1 cellular context compared by ENCODE assay signal in the genomic region with DNA sequence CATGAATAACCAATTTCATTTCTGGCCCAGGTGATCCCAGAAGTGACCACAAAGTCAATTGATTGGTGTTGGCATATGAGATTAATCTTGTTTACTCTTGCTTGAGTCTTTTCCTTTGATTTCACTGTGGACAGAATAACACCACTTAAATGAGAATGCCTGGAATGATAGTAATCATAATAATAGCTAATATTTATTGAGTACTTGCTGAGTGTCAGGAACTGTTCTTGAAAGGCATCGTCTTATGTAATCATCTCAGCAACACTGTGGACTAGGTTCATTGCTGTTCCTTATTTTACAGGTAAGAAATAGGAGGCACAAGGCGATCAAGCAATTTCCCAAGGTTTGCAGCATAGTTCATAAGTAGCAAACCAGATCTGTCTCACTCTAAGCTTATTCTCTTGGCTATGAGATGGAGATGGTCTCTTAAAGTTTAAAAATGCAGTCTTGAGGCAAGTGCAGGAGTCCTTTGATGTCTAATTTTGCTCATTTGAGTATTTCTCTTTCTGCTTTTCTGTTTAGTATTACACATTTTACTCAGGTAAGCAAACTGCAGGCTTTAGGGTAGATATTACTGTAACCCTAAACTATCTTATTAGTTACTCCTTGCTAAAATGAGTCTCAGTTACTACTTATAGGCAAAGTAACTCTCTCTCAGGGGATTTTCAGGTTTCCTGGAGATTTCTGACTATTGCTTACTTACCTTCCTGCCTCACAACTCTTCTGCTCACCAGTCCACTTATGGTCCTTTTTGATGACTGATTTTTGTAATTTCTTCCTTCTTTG.
TF ChIP-seq lines count a peak whose summit lies in the region.

No MANE protein-coding gene starts in this region.

TF ChIP-seq in HepG2, 621 proteins besides CTCF, POLR2A, EP300 and RAD21 (continued from another document and continues in another):
- TF ChIP-seq, protein P1, sequence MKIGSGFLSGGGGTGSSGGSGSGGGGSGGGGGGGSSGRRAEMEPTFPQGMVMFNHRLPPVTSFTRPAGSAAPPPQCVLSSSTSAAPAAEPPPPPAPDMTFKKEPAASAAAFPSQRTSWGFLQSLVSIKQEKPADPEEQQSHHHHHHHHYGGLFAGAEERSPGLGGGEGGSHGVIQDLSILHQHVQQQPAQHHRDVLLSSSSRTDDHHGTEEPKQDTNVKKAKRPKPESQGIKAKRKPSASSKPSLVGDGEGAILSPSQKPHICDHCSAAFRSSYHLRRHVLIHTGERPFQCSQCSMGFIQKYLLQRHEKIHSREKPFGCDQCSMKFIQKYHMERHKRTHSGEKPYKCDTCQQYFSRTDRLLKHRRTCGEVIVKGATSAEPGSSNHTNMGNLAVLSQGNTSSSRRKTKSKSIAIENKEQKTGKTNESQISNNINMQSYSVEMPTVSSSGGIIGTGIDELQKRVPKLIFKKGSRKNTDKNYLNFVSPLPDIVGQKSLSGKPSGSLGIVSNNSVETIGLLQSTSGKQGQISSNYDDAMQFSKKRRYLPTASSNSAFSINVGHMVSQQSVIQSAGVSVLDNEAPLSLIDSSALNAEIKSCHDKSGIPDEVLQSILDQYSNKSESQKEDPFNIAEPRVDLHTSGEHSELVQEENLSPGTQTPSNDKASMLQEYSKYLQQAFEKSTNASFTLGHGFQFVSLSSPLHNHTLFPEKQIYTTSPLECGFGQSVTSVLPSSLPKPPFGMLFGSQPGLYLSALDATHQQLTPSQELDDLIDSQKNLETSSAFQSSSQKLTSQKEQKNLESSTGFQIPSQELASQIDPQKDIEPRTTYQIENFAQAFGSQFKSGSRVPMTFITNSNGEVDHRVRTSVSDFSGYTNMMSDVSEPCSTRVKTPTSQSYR (CRISPR knock-in tag; IDR thresholded peaks at IDR 0.05; ENCODE audit: borderline replicate concordance), result peak; percentile 34; the same call in 1 of the 2 replicates
- TF ChIP-seq, protein P2, sequence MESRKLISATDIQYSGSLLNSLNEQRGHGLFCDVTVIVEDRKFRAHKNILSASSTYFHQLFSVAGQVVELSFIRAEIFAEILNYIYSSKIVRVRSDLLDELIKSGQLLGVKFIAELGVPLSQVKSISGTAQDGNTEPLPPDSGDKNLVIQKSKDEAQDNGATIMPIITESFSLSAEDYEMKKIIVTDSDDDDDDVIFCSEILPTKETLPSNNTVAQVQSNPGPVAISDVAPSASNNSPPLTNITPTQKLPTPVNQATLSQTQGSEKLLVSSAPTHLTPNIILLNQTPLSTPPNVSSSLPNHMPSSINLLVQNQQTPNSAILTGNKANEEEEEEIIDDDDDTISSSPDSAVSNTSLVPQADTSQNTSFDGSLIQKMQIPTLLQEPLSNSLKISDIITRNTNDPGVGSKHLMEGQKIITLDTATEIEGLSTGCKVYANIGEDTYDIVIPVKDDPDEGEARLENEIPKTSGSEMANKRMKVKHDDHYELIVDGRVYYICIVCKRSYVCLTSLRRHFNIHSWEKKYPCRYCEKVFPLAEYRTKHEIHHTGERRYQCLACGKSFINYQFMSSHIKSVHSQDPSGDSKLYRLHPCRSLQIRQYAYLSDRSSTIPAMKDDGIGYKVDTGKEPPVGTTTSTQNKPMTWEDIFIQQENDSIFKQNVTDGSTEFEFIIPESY (CRISPR knock-in tag; IDR thresholded peaks at IDR 0.05), result no peak
- TF ChIP-seq AHR (CRISPR knock-in tag; IDR thresholded peaks at IDR 0.05) (no peak), ZNF225 (CRISPR knock-in tag; IDR thresholded peaks at IDR 0.05) (no peak), MEF2D (CRISPR knock-in tag; IDR thresholded peaks at IDR 0.05) (peak; percentile 81), MTA3 (CRISPR knock-in tag; IDR thresholded peaks at IDR 0.05) (no peak), HMGA1 (CRISPR knock-in tag; conservative IDR thresholded peaks at IDR 0.05) (no peak), ZNF850 (CRISPR knock-in tag; conservative IDR thresholded peaks at IDR 0.05) (no peak), MYC (CRISPR knock-in tag; IDR thresholded peaks at IDR 0.05; ENCODE audit: borderline replicate concordance) (no peak), SRSF4 (IDR thresholded peaks at IDR 0.05; ENCODE audit: low read depth, low read length, poor library complexity, severe bottlenecking) (no peak), SNAPC2 (CRISPR knock-in tag; IDR thresholded peaks at IDR 0.05) (no peak), SP4 (CRISPR knock-in tag; IDR thresholded peaks at IDR 0.05) (no peak), NR2F6 (IDR thresholded peaks at IDR 0.05) (peak; percentile 82), NR2F6 (CRISPR knock-in tag; IDR thresholded peaks at IDR 0.05) (peak; percentile 72), ZFY (CRISPR knock-in tag; IDR thresholded peaks at IDR 0.05) (no peak), MBNL3 (CRISPR knock-in tag; conservative IDR thresholded peaks at IDR 0.05) (no peak), POLR2G (IDR thresholded peaks at IDR 0.05; ENCODE audit: low read depth, low read length) (no peak), ZNF776 (CRISPR knock-in tag; IDR thresholded peaks at IDR 0.05) (no peak), TAF1 (CRISPR knock-in tag; IDR thresholded peaks at IDR 0.05) (no peak), POLR2AphosphoS5 (IDR thresholded peaks at IDR 0.05; ENCODE audit: low read depth, low read length) (no peak), POLR2AphosphoS2 (IDR thresholded peaks at IDR 0.05; ENCODE audit: low read depth, low read length) (no peak), ZNF781 (CRISPR knock-in tag; IDR thresholded peaks at IDR 0.05; ENCODE audit: borderline replicate concordance, not compliant biosample characterization) (no peak), ZFP37 (CRISPR knock-in tag; IDR thresholded peaks at IDR 0.05; ENCODE audit: borderline replicate concordance) (no peak), ZNF839 (CRISPR knock-in tag; IDR thresholded peaks at IDR 0.05; ENCODE audit: borderline replicate concordance) (no peak)
- TF ChIP-seq, protein P3, sequence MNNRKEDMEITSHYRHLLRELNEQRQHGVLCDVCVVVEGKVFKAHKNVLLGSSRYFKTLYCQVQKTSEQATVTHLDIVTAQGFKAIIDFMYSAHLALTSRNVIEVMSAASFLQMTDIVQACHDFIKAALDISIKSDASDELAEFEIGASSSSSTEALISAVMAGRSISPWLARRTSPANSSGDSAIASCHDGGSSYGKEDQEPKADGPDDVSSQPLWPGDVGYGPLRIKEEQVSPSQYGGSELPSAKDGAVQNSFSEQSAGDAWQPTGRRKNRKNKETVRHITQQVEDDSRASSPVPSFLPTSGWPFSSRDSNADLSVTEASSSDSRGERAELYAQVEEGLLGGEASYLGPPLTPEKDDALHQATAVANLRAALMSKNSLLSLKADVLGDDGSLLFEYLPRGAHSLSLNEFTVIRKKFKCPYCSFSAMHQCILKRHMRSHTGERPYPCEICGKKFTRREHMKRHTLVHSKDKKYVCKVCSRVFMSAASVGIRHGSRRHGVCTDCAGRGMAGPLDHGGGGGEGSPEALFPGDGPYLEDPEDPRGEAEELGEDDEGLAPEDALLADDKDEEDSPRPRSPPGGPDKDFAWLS (CRISPR knock-in tag; IDR thresholded peaks at IDR 0.05; ENCODE audit: borderline replicate concordance), result no peak
- TF ChIP-seq, protein P4, sequence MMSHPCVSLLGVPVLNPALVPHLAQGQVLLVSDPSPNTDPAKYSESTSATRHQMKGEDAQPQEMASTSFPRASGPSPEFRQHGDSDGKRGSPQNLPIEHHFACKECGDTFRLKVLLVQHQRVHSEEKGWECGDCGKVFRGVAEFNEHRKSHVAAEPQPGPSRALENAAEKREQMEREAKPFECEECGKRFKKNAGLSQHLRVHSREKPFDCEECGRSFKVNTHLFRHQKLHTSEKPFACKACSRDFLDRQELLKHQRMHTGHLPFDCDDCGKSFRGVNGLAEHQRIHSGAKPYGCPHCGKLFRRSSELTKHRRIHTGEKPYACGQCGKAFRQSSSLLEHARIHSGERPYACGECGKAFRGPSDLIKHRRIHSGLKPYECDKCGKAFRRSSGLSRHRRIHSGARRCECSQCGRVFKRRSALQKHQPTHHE (CRISPR knock-in tag; IDR thresholded peaks at IDR 0.05; ENCODE audit: borderline replicate concordance), result no peak
- TF ChIP-seq, protein P5, sequence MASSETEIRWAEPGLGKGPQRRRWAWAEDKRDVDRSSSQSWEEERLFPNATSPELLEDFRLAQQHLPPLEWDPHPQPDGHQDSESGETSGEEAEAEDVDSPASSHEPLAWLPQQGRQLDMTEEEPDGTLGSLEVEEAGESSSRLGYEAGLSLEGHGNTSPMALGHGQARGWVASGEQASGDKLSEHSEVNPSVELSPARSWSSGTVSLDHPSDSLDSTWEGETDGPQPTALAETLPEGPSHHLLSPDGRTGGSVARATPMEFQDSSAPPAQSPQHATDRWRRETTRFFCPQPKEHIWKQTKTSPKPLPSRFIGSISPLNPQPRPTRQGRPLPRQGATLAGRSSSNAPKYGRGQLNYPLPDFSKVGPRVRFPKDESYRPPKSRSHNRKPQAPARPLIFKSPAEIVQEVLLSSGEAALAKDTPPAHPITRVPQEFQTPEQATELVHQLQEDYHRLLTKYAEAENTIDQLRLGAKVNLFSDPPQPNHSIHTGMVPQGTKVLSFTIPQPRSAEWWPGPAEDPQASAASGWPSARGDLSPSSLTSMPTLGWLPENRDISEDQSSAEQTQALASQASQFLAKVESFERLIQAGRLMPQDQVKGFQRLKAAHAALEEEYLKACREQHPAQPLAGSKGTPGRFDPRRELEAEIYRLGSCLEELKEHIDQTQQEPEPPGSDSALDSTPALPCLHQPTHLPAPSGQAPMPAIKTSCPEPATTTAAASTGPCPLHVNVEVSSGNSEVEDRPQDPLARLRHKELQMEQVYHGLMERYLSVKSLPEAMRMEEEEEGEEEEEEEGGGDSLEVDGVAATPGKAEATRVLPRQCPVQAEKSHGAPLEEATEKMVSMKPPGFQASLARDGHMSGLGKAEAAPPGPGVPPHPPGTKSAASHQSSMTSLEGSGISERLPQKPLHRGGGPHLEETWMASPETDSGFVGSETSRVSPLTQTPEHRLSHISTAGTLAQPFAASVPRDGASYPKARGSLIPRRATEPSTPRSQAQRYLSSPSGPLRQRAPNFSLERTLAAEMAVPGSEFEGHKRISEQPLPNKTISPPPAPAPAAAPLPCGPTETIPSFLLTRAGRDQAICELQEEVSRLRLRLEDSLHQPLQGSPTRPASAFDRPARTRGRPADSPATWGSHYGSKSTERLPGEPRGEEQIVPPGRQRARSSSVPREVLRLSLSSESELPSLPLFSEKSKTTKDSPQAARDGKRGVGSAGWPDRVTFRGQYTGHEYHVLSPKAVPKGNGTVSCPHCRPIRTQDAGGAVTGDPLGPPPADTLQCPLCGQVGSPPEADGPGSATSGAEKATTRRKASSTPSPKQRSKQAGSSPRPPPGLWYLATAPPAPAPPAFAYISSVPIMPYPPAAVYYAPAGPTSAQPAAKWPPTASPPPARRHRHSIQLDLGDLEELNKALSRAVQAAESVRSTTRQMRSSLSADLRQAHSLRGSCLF (CRISPR knock-in tag; IDR thresholded peaks at IDR 0.05; ENCODE audit: borderline replicate concordance), result no peak
- TF ChIP-seq, protein P6, sequence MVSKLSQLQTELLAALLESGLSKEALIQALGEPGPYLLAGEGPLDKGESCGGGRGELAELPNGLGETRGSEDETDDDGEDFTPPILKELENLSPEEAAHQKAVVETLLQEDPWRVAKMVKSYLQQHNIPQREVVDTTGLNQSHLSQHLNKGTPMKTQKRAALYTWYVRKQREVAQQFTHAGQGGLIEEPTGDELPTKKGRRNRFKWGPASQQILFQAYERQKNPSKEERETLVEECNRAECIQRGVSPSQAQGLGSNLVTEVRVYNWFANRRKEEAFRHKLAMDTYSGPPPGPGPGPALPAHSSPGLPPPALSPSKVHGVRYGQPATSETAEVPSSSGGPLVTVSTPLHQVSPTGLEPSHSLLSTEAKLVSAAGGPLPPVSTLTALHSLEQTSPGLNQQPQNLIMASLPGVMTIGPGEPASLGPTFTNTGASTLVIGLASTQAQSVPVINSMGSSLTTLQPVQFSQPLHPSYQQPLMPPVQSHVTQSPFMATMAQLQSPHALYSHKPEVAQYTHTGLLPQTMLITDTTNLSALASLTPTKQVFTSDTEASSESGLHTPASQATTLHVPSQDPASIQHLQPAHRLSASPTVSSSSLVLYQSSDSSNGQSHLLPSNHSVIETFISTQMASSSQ (IDR thresholded peaks at IDR 0.05; ENCODE audit: low read depth), result peak; percentile 88
- TF ChIP-seq, protein P6 (CRISPR knock-in tag; IDR thresholded peaks at IDR 0.05; ENCODE audit: borderline replicate concordance), result peak; percentile 94; the same call in 1 of the 2 replicates
- TF ChIP-seq, protein P7, sequence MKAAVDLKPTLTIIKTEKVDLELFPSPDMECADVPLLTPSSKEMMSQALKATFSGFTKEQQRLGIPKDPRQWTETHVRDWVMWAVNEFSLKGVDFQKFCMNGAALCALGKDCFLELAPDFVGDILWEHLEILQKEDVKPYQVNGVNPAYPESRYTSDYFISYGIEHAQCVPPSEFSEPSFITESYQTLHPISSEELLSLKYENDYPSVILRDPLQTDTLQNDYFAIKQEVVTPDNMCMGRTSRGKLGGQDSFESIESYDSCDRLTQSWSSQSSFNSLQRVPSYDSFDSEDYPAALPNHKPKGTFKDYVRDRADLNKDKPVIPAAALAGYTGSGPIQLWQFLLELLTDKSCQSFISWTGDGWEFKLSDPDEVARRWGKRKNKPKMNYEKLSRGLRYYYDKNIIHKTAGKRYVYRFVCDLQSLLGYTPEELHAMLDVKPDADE (CRISPR knock-in tag; IDR thresholded peaks at IDR 0.05), result no peak
